In genomic region chr22:35472488-35472887, GRCh38 we compare ENCODE assay signal across 18 cellular contexts.
DNase-seq lines count a peak whose midpoint lies in the region; ATAC-seq, FAIRE-seq and TF ChIP-seq lines count a peak whose summit lies in the region.
"Had no signal": no experiment of that assay in that cellular context is flagged by ENCODE, and none has a peak within 500 bp of the region (broad histone marks: within the 10 kb centered on the region; RNA-seq: fewer than 3 reads in every experiment).

No MANE protein-coding gene starts in this region.

- POLR2A ChIA-PET in A549 (lab: Yijun Ruan, JAX) = no interaction called here

- no peak overlapping the region for H3K4me2 ChIP-seq in A549
- H3K4me2 ChIP-seq: GM23338 had no signal

- TF ChIP-seq EP300 in A549 (IDR thresholded peaks at IDR 0.05) = no peak

- no peaks in the 10 kb centered on the region for H3K4me1 Mint-ChIP-seq in T-helper 17 cell
- H3K4me1 Mint-ChIP-seq: B cell had no signal

- 88% methylated on average over 6 of the region's 6 CpGs for WGBS in A549 (ENCODE audit: missing lambda C conversion rate)

- ATAC-seq in A549 (no peak), T-helper 17 cell (no peak), gastrocnemius medialis (no peak)
- ATAC-seq: GM23338 had no signal

- no peaks in the 10 kb centered on the region for H3K9me3 ChIP-seq in A549
- no peaks in the 10 kb centered on the region for H3K9me3 ChIP-seq in T-helper 17 cell (ENCODE audit: control insufficient read depth, low read length, poor library complexity, severe bottlenecking)
- H3K9me3 ChIP-seq in muscle layer of colon (ENCODE audit: low read length) = no peaks in the 10 kb centered on the region
- H3K9me3 ChIP-seq in gastrocnemius medialis = no peaks in the 10 kb centered on the region

- CTCF ChIA-PET in A549 (lab: Yijun Ruan, JAX) = no interaction called here

- H3K27me3 Mint-ChIP-seq in T-helper 17 cell = peaks cover 10% of the 10 kb centered on the region

- peak overlapping the region; percentile 10 for H3K27ac Mint-ChIP-seq in T-helper 17 cell
- H3K27ac Mint-ChIP-seq: B cell; CD4-positive, alpha-beta T cell; GM23338 had no signal

- DNase-seq in A549 (ENCODE audit: low read depth in 1 of 2, low spot score in 1 of 2) = no peak
- DNase-seq in T-helper 17 cell = no peak
- DNase-seq in gastrocnemius medialis = no peak
- no peak for DNase-seq in activated gamma-delta T cell (lab: John Stamatoyannopoulos, UW)
- no peak for DNase-seq in NCI-H1930 (lab: John Stamatoyannopoulos, UW)
- DNase-seq in COLO668 (lab: John Stamatoyannopoulos, UW; ENCODE audit: unreplicated experiment) = no peak
- DNase-seq: C1 segment of cervical spinal cord; CD4-positive, alpha-beta T cell; DMS153; DMS79 treated with DMSO at 0.1 percent for 48 hours; EL; H7 had no signal

- TF ChIP-seq POLR2A in A549 (IDR thresholded peaks at IDR 0.05; ENCODE audit: low read length) = no peak
- no peak for TF ChIP-seq POLR2A in gastrocnemius medialis (IDR thresholded peaks at IDR 0.05)

- FAIRE-seq in A549 (lab: Jason Lieb, UNC) = no peak
- FAIRE-seq: D721Med, G401.6, GM12891 had no signal

- no peak for TF ChIP-seq RAD21 in A549 (conservative IDR thresholded peaks at IDR 0.05 in 1 of 2, IDR thresholded peaks at IDR 0.05 in 1 of 2)

- in situ Hi-C loops in gastrocnemius medialis (cut with MboI; ENCODE audit: low sequenced_read_pairs in 4 of 4) = loop anchor here in 1 of 4 donors (25.0 kb wide), 1 partner anchor 640 kb away; no protein-coding TSS in a partner anchor

- no peak overlapping the region for H3K4me3 Mint-ChIP-seq in T-helper 17 cell
- H3K4me3 Mint-ChIP-seq: B cell; CD4-positive, alpha-beta T cell; GM23338 had no signal

- no peak overlapping the region for H3K9ac ChIP-seq in muscle layer of colon (ENCODE audit: low read length)

- H3K36me3 Mint-ChIP-seq in T-helper 17 cell (ENCODE audit: low read depth) = no peaks in the 10 kb centered on the region

- H3K4me1 ChIP-seq in A549 (peaks cover 9% of the 10 kb centered on the region; the same call in 2 of the 3 replicates), muscle layer of colon (ENCODE audit: insufficient read depth, low read length) (peaks cover 38% of the 10 kb centered on the region), gastrocnemius medialis (peaks cover 8 to 20% of the 10 kb centered on the region in 2 donors)

- H3K27me3 ChIP-seq in muscle layer of colon (ENCODE audit: control insufficient read depth in 1 of 2, insufficient read depth in 2 of 2, low read length in 2 of 2) (no peaks in the 10 kb centered on the region), gastrocnemius medialis (no peaks in the 10 kb centered on the region)

- intact Hi-C loops in gastrocnemius medialis (cut with DNase I; ENCODE audit: low total_unique reads) = no loop called here

- no peaks in the 10 kb centered on the region for H3K36me3 ChIP-seq in muscle layer of colon (ENCODE audit: insufficient read depth, low read length)
- H3K36me3 ChIP-seq in gastrocnemius medialis = no peaks in the 10 kb centered on the region

- H3K4me3 ChIP-seq in A549 (no peak overlapping the region), muscle layer of colon (ENCODE audit: low read depth in 1 of 2, low read length in 2 of 2) (no peak overlapping the region), gastrocnemius medialis (no peak overlapping the region)
- H3K4me3 ChIP-seq: GM23338 had no signal

- H3K27ac ChIP-seq in A549 (no peak overlapping the region), muscle layer of colon (ENCODE audit: low read depth, low read length) (peak overlapping the region; percentile 7), gastrocnemius medialis (peak overlapping the region in 3 of 4 donors; percentile 36 to 56 (median 48))

- TF ChIP-seq CTCF in A549 (IDR thresholded peaks at IDR 0.05) (no peak), gastrocnemius medialis (IDR thresholded peaks at IDR 0.05 in 4 of 5, conservative IDR thresholded peaks at IDR 0.05 in 1 of 5) (no peak)

TF ChIP-seq in A549, 52 proteins besides CTCF, POLR2A, EP300 and RAD21:
- TF ChIP-seq MAFK (IDR thresholded peaks at IDR 0.05; ENCODE audit: partially characterized antibody) (peak; percentile 36), BCL3 (IDR thresholded peaks at IDR 0.05) (no peak), RFX5 (IDR thresholded peaks at IDR 0.05) (no peak)

Comparison
In these comparisons a context has a peak if more than half of its experiments do, and no peak if none do; other contexts are left out.
1. H3K27ac ChIP-seq: peak in muscle layer of colon (single experiment) and gastrocnemius medialis (3 of 4); none in A549 (0 of 2).